Comparison of ENCODE assay signal across 9 cellular contexts in the genomic region with DNA sequence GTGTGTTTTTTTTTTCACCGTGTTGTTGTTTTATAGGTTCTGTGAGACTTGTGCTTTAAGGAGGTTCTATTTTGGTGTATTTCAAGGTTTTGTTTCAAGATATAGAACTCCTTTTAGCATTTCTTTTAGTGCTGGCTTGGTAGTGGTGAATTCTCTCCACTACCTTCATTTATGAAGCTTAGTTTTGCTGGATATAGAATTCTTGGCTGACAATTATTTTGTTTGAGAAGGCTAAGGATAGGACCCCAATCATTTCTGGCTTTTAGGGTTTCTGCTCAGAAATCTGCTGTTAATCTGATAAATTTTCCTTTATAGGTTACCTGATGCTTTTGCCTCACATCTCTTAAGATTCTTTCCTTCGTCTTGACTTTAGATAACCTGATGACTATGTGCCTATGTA.
"Had no signal": no experiment of that assay in that cellular context is flagged by ENCODE, and none has a peak within 500 bp of the region (broad histone marks: within the 10 kb centered on the region; RNA-seq: fewer than 3 reads in every experiment).

No MANE protein-coding gene starts in this region.

- DNase-seq: GM23248, GOT3, H7, H9, HCEC 1CT, HFFc6 had no signal

- FAIRE-seq: H1, H54 had no signal

- H3K36me3 ChIP-seq: HAP-1 had no signal

- H3K27ac ChIP-seq: GM23248 had no signal

- H3K9me3 ChIP-seq: HAP-1 had no signal

- H3K4me1 Mint-ChIP-seq: H9 had no signal

- H3K4me1 ChIP-seq: HAP-1 had no signal

- H3K4me3 Mint-ChIP-seq: H9, HFFc6 had no signal

- H3K4me3 ChIP-seq: GM23248, HAP-1 had no signal

- H2AFZ ChIP-seq: GM23248 had no signal

- H3K27ac Mint-ChIP-seq: H9, HFFc6 had no signal

- H3K9ac ChIP-seq: GM23248 had no signal
